In genomic region chr3:15989419-15989818, GRCh38 we compare ENCODE assay signal across 14 cellular contexts.
A peak's percentile ranks its signal among the peaks of the same experiment; 100 is the strongest.
DNase-seq lines count a peak whose midpoint lies in the region; ATAC-seq and TF ChIP-seq lines count a peak whose summit lies in the region.
"Had no signal": no experiment of that assay in that cellular context is flagged by ENCODE, and none has a peak within 500 bp of the region (broad histone marks: within the 10 kb centered on the region; RNA-seq: fewer than 3 reads in every experiment).

No MANE protein-coding gene starts in this region.

- TF ChIP-seq CTCF in mammary epithelial cell (conservative IDR thresholded peaks at IDR 0.05 in 1 of 2, IDR thresholded peaks at IDR 0.05 in 1 of 2; ENCODE audit: extremely low read depth in 1 of 2, insufficient read depth in 1 of 2, low read depth in 1 of 2, low read length in 2 of 2) (peak; percentile 36 to 43), MCF 10A (IDR thresholded peaks at IDR 0.05; ENCODE audit: unreplicated experiment) (no peak), OCI-LY1 (IDR thresholded peaks at IDR 0.05; ENCODE audit: low read length) (peak; percentile 20; the same call in 1 of the 2 replicates), epithelial cell of esophagus (IDR thresholded peaks at IDR 0.05; ENCODE audit: insufficient read depth, low read depth, low read length, missing control alignments) (peak; percentile 22), smooth muscle cell (IDR thresholded peaks at IDR 0.05; ENCODE audit: borderline replicate concordance, insufficient read depth, poor library complexity, severe bottlenecking) (peak; percentile 8)

- POLR2A ChIA-PET in MCF 10A (lab: Yijun Ruan, JAX) (no interaction called here), T-cell (lab: Charles Lee) (no interaction called here)

- H3K27ac Mint-ChIP-seq in MCF 10A (ENCODE audit: low read depth, unreplicated experiment), result no peak overlapping the region
- no peak overlapping the region for H3K27ac Mint-ChIP-seq in T-cell
- H3K27ac Mint-ChIP-seq: activated naive CD8-positive, alpha-beta T cell; IgD-negative memory B cell had no signal

- dilution Hi-C loops in mammary epithelial cell (cut with HindIII; ENCODE audit: low sequenced_read_pairs), result no loop called here

- H3K9me3 Mint-ChIP-seq in MCF 10A (ENCODE audit: unreplicated experiment) (peaks cover 7% of the 10 kb centered on the region), T-cell (peaks cover 17 to 33% (median 20%) of the 10 kb centered on the region in 3 donors)

- H3K79me2 ChIP-seq in mammary epithelial cell (ENCODE audit: insufficient read depth, low read length) (no peaks in the 10 kb centered on the region), OCI-LY1 (ENCODE audit: insufficient read depth, low read length) (no peaks in the 10 kb centered on the region), smooth muscle cell (ENCODE audit: low read depth) (no peaks in the 10 kb centered on the region)

- H3K4me1 ChIP-seq in mammary epithelial cell (ENCODE audit: insufficient read depth, low read length) (peaks cover 2% of the 10 kb centered on the region), OCI-LY1 (ENCODE audit: insufficient read depth, low read length, severe bottlenecking) (no peaks in the 10 kb centered on the region), smooth muscle cell (ENCODE audit: low read depth) (no peaks in the 10 kb centered on the region)
- H3K4me1 ChIP-seq: lower lobe of right lung, uterus had no signal

- DNase-seq in mammary epithelial cell (no peak), MCF 10A (ENCODE audit: unreplicated experiment) (no peak), epithelial cell of esophagus (ENCODE audit: low read depth) (peak; percentile 17), smooth muscle cell (lab: John Stamatoyannopoulos, UW; ENCODE audit: unreplicated experiment) (no peak), hepatic stellate cell (ENCODE audit: low spot score) (no peak), T-cell (no peak)
- DNase-seq in activated CD4-positive, alpha-beta T cell treated with anti-CD3 and anti-CD28 coated beads for 4 hours, result no peak
- DNase-seq: dorsolateral prefrontal cortex, lower lobe of right lung, occipital lobe, uterus had no signal

- H2AFZ ChIP-seq in mammary epithelial cell (ENCODE audit: low read depth, low read length), result no peak overlapping the region
- no peak overlapping the region for H2AFZ ChIP-seq in OCI-LY1 (ENCODE audit: low read length)
- H2AFZ ChIP-seq in smooth muscle cell (ENCODE audit: low read depth), result no peak overlapping the region

- H3K4me1 Mint-ChIP-seq in MCF 10A (ENCODE audit: insufficient read depth, unreplicated experiment), result peaks cover 3% of the 10 kb centered on the region
- no peaks in the 10 kb centered on the region for H3K4me1 Mint-ChIP-seq in T-cell
- H3K4me1 Mint-ChIP-seq: IgD-negative memory B cell had no signal

- H3K4me2 ChIP-seq in mammary epithelial cell (ENCODE audit: insufficient read depth, low read depth, low read length) (no peak overlapping the region), OCI-LY1 (ENCODE audit: low read length) (no peak overlapping the region), smooth muscle cell (no peak overlapping the region)

- no peaks in the 10 kb centered on the region for H3K9me2 ChIP-seq in OCI-LY1 (ENCODE audit: low read depth, low read length)

- intact Hi-C loops in mammary epithelial cell (cut with micrococcal nuclease), result no loop called here
- intact Hi-C loops in MCF 10A (cut with micrococcal nuclease), result no loop called here

- H3K4me3 Mint-ChIP-seq in MCF 10A (ENCODE audit: unreplicated experiment), result no peak overlapping the region
- no peak overlapping the region for H3K4me3 Mint-ChIP-seq in T-cell
- H3K4me3 Mint-ChIP-seq: activated naive CD8-positive, alpha-beta T cell; IgD-negative memory B cell had no signal

- no peak overlapping the region for H3K9ac ChIP-seq in mammary epithelial cell (ENCODE audit: insufficient read depth, low read length)
- H3K9ac ChIP-seq in OCI-LY1 (ENCODE audit: low read length), result no peak overlapping the region
- H3K9ac ChIP-seq in smooth muscle cell (ENCODE audit: low read depth), result no peak overlapping the region

- H3K27me3 ChIP-seq in mammary epithelial cell (ENCODE audit: insufficient read depth, low read length) (no peaks in the 10 kb centered on the region), OCI-LY1 (ENCODE audit: insufficient read depth, low read length) (no peaks in the 10 kb centered on the region), smooth muscle cell (ENCODE audit: low read depth) (no peaks in the 10 kb centered on the region)
- H3K27me3 ChIP-seq: dorsolateral prefrontal cortex, uterus had no signal

- no peak overlapping the region for H3K4me3 ChIP-seq in mammary epithelial cell (replicated peaks in 1 of 3; ENCODE audit: insufficient read depth in 1 of 3, low read depth in 2 of 3, low read length in 3 of 3)
- no peak overlapping the region for H3K4me3 ChIP-seq in OCI-LY1 (ENCODE audit: low read depth, low read length, poor library complexity, severe bottlenecking)
- no peak overlapping the region for H3K4me3 ChIP-seq in epithelial cell of esophagus (ENCODE audit: low read length)
- no peak overlapping the region for H3K4me3 ChIP-seq in smooth muscle cell
- H3K4me3 ChIP-seq: dorsolateral prefrontal cortex, lower lobe of right lung, uterus had no signal

- H3K36me3 Mint-ChIP-seq in MCF 10A (ENCODE audit: insufficient read depth, unreplicated experiment) (no peaks in the 10 kb centered on the region), T-cell (peaks cover 4% of the 10 kb centered on the region)
- H3K36me3 Mint-ChIP-seq: IgD-negative memory B cell had no signal

- H3K36me3 ChIP-seq in mammary epithelial cell (ENCODE audit: insufficient read depth, low read length), result no peaks in the 10 kb centered on the region
- no peaks in the 10 kb centered on the region for H3K36me3 ChIP-seq in OCI-LY1 (ENCODE audit: insufficient read depth, low read length)
- no peaks in the 10 kb centered on the region for H3K36me3 ChIP-seq in smooth muscle cell (ENCODE audit: low read depth)
- H3K36me3 ChIP-seq: lower lobe of right lung, uterus had no signal

- H3K27me3 Mint-ChIP-seq in MCF 10A (ENCODE audit: insufficient read depth, unreplicated experiment), result no peaks in the 10 kb centered on the region
- H3K27me3 Mint-ChIP-seq in T-cell, result peaks cover 6 to 7% of the 10 kb centered on the region in 2 donors
- H3K27me3 Mint-ChIP-seq: activated naive CD8-positive, alpha-beta T cell; IgD-negative memory B cell had no signal

- H4K20me1 ChIP-seq in mammary epithelial cell (ENCODE audit: insufficient read depth, low read length) (no peaks in the 10 kb centered on the region), OCI-LY1 (ENCODE audit: insufficient read depth, low read length) (no peaks in the 10 kb centered on the region), smooth muscle cell (ENCODE audit: low read depth) (no peaks in the 10 kb centered on the region)

- H3K27ac ChIP-seq in mammary epithelial cell (ENCODE audit: insufficient read depth, low read depth, low read length) (no peak overlapping the region), OCI-LY1 (ENCODE audit: low read depth, low read length, poor library complexity, severe bottlenecking) (no peak overlapping the region), smooth muscle cell (ENCODE audit: low read depth) (no peak overlapping the region)
- H3K27ac ChIP-seq: dorsolateral prefrontal cortex, lower lobe of right lung, uterus had no signal

- 75% methylated on average over 1 of the region's 1 CpG for WGBS in mammary epithelial cell (ENCODE audit: low coverage, missing lambda C conversion rate)
- WGBS in smooth muscle cell (ENCODE audit: low lambda C conversion rate), result 88% methylated on average over 1 of the region's 1 CpG

- no peaks in the 10 kb centered on the region for H3F3A ChIP-seq in OCI-LY1 (ENCODE audit: insufficient read depth, low read length)
- no peaks in the 10 kb centered on the region for H3F3A ChIP-seq in smooth muscle cell (ENCODE audit: low read depth)

- BruUV-seq in mammary epithelial cell (replicated peaks; lab: Mats Ljungman, UMichigan), result no TSS peak
- BruUV-seq in MCF 10A (replicated peaks; lab: Mats Ljungman, UMichigan), result no TSS peak

- H3K9me3 ChIP-seq in mammary epithelial cell (replicated peaks; ENCODE audit: insufficient read depth, low read length) (no peaks in the 10 kb centered on the region), OCI-LY1 (ENCODE audit: low read length) (no peaks in the 10 kb centered on the region), smooth muscle cell (replicated peaks; ENCODE audit: low read depth) (no peaks in the 10 kb centered on the region)
- H3K9me3 ChIP-seq: uterus had no signal

- ATAC-seq in T-cell (replicated peaks in 1 of 4), result no peak
- ATAC-seq: lower lobe of right lung had no signal

- in situ Hi-C loops in mammary epithelial cell (cut with MboI; ENCODE audit: low sequenced_read_pairs in 2 of 2), result no loop called here

- CTCF ChIA-PET in mammary epithelial cell (lab: Charles Lee; ENCODE audit: low non-redundant PET), result interaction anchor here (0.6 kb wide), 1 partner anchor 26 kb away, joined by 3 read pairs; no protein-coding TSS in a partner anchor
- CTCF ChIA-PET in MCF 10A (lab: Yijun Ruan, JAX), result no interaction called here
- CTCF ChIA-PET in T-cell (lab: Charles Lee), result interaction anchor here in 1 of 2 donors (0.7 kb wide), 1 partner anchor 129 kb away, joined by 3 read pairs; no protein-coding TSS in a partner anchor
